8 cellular contexts compared by ENCODE assay signal in genomic region chr21:34865922-34866271, GRCh38.
A peak's percentile ranks its signal among the peaks of the same experiment; 100 is the strongest.
DNase-seq lines count a peak whose midpoint lies in the region; ATAC-seq and TF ChIP-seq lines count a peak whose summit lies in the region.

No MANE protein-coding gene starts in this region.

- TF ChIP-seq CTCF in SU-DHL-6 (IDR thresholded peaks at IDR 0.05; ENCODE audit: insufficient read depth, low read length, poor library complexity, severe bottlenecking) (no peak), thyroid gland (IDR thresholded peaks at IDR 0.05) (no peak)

- H3K4me3 ChIP-seq in SU-DHL-6 (ENCODE audit: insufficient read depth, low read length, poor library complexity, severe bottlenecking) (peak overlapping the region; percentile 15), thyroid gland (replicated peaks in 1 of 3) (no peak overlapping the region)

- intact Hi-C loops in thyroid gland (cut with DNase I) = no loop called here

- H3K9me3 ChIP-seq in SU-DHL-6 (ENCODE audit: insufficient read depth, low read length) (no peaks in the 10 kb centered on the region), thyroid gland (no peaks in the 10 kb centered on the region)

- H3K79me2 ChIP-seq in SU-DHL-6 (ENCODE audit: insufficient read depth, low read length) = peaks cover 7% of the 10 kb centered on the region; the same call in 1 of the 2 replicates

- no peak overlapping the region for H2AFZ ChIP-seq in SU-DHL-6 (ENCODE audit: low read depth, low read length, severe bottlenecking)

- ATAC-seq in HG03095 (IDR thresholded peaks at IDR 0.05; ENCODE audit: unreplicated experiment) (peak; percentile 89), left lobe of liver (peak; percentile 12)

- H3K27ac ChIP-seq in SU-DHL-6 (ENCODE audit: low read depth, low read length) = peak overlapping the region; percentile 96
- no peak overlapping the region for H3K27ac ChIP-seq in thyroid gland

- H3K9me2 ChIP-seq in SU-DHL-6 (replicated peaks; ENCODE audit: insufficient read depth, low read length) = no peaks in the 10 kb centered on the region

- peak; percentile 53 for DNase-seq in activated naive CD4-positive, alpha-beta T cell treated with Interleukin-2 at 50 U/mL for 16 hours
- DNase-seq in activated naive CD4-positive, alpha-beta T cell (lab: John Stamatoyannopoulos, UW) = no peak
- DNase-seq in left lobe of liver (ENCODE audit: low spot score) = no peak
- DNase-seq in thyroid gland = no peak
- no peak for DNase-seq in effector CD8-positive, alpha-beta T cell (lab: John Stamatoyannopoulos, UW)
- no peak for DNase-seq in GDM1 (lab: John Stamatoyannopoulos, UW)

- TF ChIP-seq POLR2A in thyroid gland (IDR thresholded peaks at IDR 0.05) = no peak

- H3K36me3 ChIP-seq in SU-DHL-6 (ENCODE audit: low read length) (no peaks in the 10 kb centered on the region), thyroid gland (no peaks in the 10 kb centered on the region)

- no peaks in the 10 kb centered on the region for H4K20me1 ChIP-seq in SU-DHL-6 (ENCODE audit: low read depth, low read length)

- H3K4me1 ChIP-seq in thyroid gland = peaks cover 19 to 38% of the 10 kb centered on the region in 2 donors

- peaks cover 20% of the 10 kb centered on the region for H3F3A ChIP-seq in SU-DHL-6 (ENCODE audit: insufficient read depth)

- H3K27me3 ChIP-seq in SU-DHL-6 (ENCODE audit: low read length) (no peaks in the 10 kb centered on the region), thyroid gland (no peaks in the 10 kb centered on the region)

- WGBS in thyroid gland, 2 donors = 80 to 84% methylated on average over 9 of the region's 9 CpGs

- H3K9ac ChIP-seq in SU-DHL-6 (ENCODE audit: low read length) = peak overlapping the region; percentile 41

- peak overlapping the region; percentile 60 for H3K4me2 ChIP-seq in SU-DHL-6 (ENCODE audit: low read depth, low read length, poor library complexity, severe bottlenecking)
